Comparison of ENCODE assay signal across 1 cellular context in genomic region chr7:92496876-92497275, GRCh38.
TF ChIP-seq lines count a peak whose summit lies in the region.

No MANE protein-coding gene starts in this region.

TF ChIP-seq in GM12891, 5 proteins besides CTCF, POLR2A, EP300 and RAD21:
- TF ChIP-seq SPI1 (IDR thresholded peaks at IDR 0.05; ENCODE audit: low read depth, low read length), result no peak
- TF ChIP-seq TAF1 (IDR thresholded peaks at IDR 0.05; ENCODE audit: low read depth, low read length), result no peak
- no peak for TF ChIP-seq POLR2AphosphoS5 (IDR thresholded peaks at IDR 0.05; ENCODE audit: low read depth, low read length)
- TF ChIP-seq PAX5 (IDR thresholded peaks at IDR 0.05; ENCODE audit: insufficient read depth, low read length, severe bottlenecking), result no peak
- TF ChIP-seq POU2F2 (IDR thresholded peaks at IDR 0.05; ENCODE audit: low read depth, low read length), result no peak
TF ChIP-seq in GM12891: peak in this region for 0.
